In the genomic region with DNA sequence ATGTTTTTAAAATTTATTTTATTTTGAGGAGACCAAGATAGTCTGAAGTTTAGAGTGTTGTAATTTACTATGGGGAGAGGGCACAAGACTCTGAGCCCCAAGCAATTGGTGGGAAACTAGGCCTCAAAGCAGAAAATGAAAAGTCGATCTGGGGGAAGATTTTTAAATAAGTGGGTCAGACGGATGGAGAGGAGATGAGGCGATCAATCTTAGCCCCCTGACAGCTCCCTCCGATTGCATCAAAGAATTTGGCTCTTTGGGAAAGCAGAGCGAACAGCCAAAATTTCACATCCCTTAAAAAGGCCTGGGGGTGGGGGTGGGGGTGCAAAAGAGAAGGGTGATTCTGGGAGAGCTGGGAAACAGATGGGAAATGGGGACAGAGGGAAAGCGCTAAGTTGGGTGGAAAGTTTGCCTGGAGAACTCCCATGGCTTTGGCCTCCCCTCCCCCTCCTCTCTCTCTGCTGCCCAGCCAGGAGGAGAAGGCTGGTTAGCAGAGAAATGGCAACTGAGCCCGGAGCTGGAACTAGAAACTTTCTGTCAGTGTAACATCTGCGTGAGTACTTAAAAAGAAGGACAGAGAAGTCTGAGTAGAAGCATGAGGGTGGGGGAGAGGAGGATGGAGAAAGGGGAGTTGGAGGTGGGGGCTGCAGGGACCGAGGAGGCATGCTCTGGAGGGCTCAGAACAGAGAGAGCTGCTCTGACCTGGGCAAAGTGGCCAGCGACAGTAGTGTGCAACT, we compare ENCODE assay signal across 7 cellular contexts. TPM values are rescaled to one million over a fixed set of nuclear protein-coding genes. Genes with fewer than 3 reads are reported as not detected.
DNase-seq lines count a peak whose midpoint lies in the region; ATAC-seq and TF ChIP-seq lines count a peak whose summit lies in the region.
"Had no signal": no experiment of that assay in that cellular context is flagged by ENCODE, and none has a peak within 500 bp of the region (broad histone marks: within the 10 kb centered on the region; RNA-seq: fewer than 3 reads in every experiment).

No MANE protein-coding gene starts in this region.

- no peak for TF ChIP-seq POLR2A in gastrocnemius medialis (IDR thresholded peaks at IDR 0.05)

- no peak for ATAC-seq in gastrocnemius medialis
- ATAC-seq in GM18867 (IDR thresholded peaks at IDR 0.05; ENCODE audit: unreplicated experiment): no peak

- H3K4me1 ChIP-seq in ectodermal cell (ENCODE audit: control insufficient read depth, insufficient read depth, low read length) (peaks cover 7% of the 10 kb centered on the region), gastrocnemius medialis (peaks cover 10 to 37% of the 10 kb centered on the region in 2 donors)

- DNase-seq in NCI-H774 (lab: John Stamatoyannopoulos, UW) (peak; percentile 72), gastrocnemius medialis (no peak), NCI-H187 (lab: John Stamatoyannopoulos, UW) (no peak), germinal center (ENCODE audit: low spot score) (no peak)
- DNase-seq: NCI-H510A had no signal

- intact Hi-C loops in gastrocnemius medialis (cut with DNase I; ENCODE audit: low total_unique reads): no loop called here

- 5 to 6% methylated on average over 10 of the region's 10 CpGs for WGBS in ectodermal cell, 2 experiments

- peak overlapping the region; percentile 68 for H3K27ac ChIP-seq in ectodermal cell (ENCODE audit: insufficient read depth, low read depth, low read length, poor library complexity, severe bottlenecking)
- peak overlapping the region; percentile 49 to 94 (median 77) for H3K27ac ChIP-seq in gastrocnemius medialis

- H3K4me3 ChIP-seq in ectodermal cell (ENCODE audit: insufficient read depth, low read depth, low read length) (peak overlapping the region; percentile 27), gastrocnemius medialis (no peak overlapping the region)

- in situ Hi-C loops in gastrocnemius medialis (cut with MboI; ENCODE audit: low sequenced_read_pairs in 4 of 4): no loop called here

- H3K27me3 ChIP-seq in ectodermal cell (ENCODE audit: control insufficient read depth, insufficient read depth, low read length, poor library complexity, severe bottlenecking) (peaks cover 100% of the 10 kb centered on the region), gastrocnemius medialis (peaks cover 13 to 31% (median 21%) of the 10 kb centered on the region in 3 donors)

- H3K36me3 ChIP-seq in ectodermal cell (ENCODE audit: control insufficient read depth, insufficient read depth, low read length): no peaks in the 10 kb centered on the region
- no peaks in the 10 kb centered on the region for H3K36me3 ChIP-seq in gastrocnemius medialis

- H3K9me3 ChIP-seq in ectodermal cell (ENCODE audit: control insufficient read depth, low read length) (no peaks in the 10 kb centered on the region), gastrocnemius medialis (no peaks in the 10 kb centered on the region)

- TF ChIP-seq CTCF in gastrocnemius medialis (IDR thresholded peaks at IDR 0.05 in 4 of 5, conservative IDR thresholded peaks at IDR 0.05 in 1 of 5): no peak

RNA-seq across cellular contexts. Expression of a gene that starts 1.4 kb away (rescaled TPM):
- 14.8 TPM for polyA plus RNA-seq in ectodermal cell (2013, experiment 1 of 4)
- 8.5 TPM for polyA plus RNA-seq in ectodermal cell (2013, experiment 2 of 4)
- polyA plus RNA-seq in ectodermal cell (2013, experiment 3 of 4): 31.7 TPM
- polyA plus RNA-seq in ectodermal cell (2013, experiment 4 of 4): 32.8 TPM
- 10 to 100 TPM in 2 of 4 donors, 1 to 10 TPM in 2; 4.1 to 22.1 (median 10.4) TPM for total RNA-seq in gastrocnemius medialis

RNA-seq across cellular contexts. Expression of a gene that starts 15.5 kb away (rescaled TPM):
- polyA plus RNA-seq in ectodermal cell (2013, experiment 1 of 4): 8.4 TPM
- polyA plus RNA-seq in ectodermal cell (2013, experiment 2 of 4): 6.0 TPM
- polyA plus RNA-seq in ectodermal cell (2013, experiment 3 of 4): 19.2 TPM
- polyA plus RNA-seq in ectodermal cell (2013, experiment 4 of 4): 20.3 TPM
- total RNA-seq in gastrocnemius medialis: not detected

RNA-seq across cellular contexts. Expression of a gene that starts 31.8 kb away (rescaled TPM):
- 0.50 TPM for polyA plus RNA-seq in ectodermal cell (2013, experiment 1 of 4)
- 0.39 TPM for polyA plus RNA-seq in ectodermal cell (2013, experiment 2 of 4)
- polyA plus RNA-seq in ectodermal cell (2013, experiment 3 of 4): 1.8 TPM
- polyA plus RNA-seq in ectodermal cell (2013, experiment 4 of 4): 0.89 TPM
- 1 to 10 TPM in 1 of 4 donors, under 1 TPM in 3; 0.18 to 1.8 (median 0.51) TPM for total RNA-seq in gastrocnemius medialis

RNA-seq across cellular contexts. Expression of a gene that starts 43.7 kb away (rescaled TPM):
- 2.6 TPM for polyA plus RNA-seq in ectodermal cell (2013, experiment 1 of 4)
- polyA plus RNA-seq in ectodermal cell (2013, experiment 2 of 4): 1.8 TPM
- 8.2 TPM for polyA plus RNA-seq in ectodermal cell (2013, experiment 3 of 4)
- 4.9 TPM for polyA plus RNA-seq in ectodermal cell (2013, experiment 4 of 4)
- 1 to 10 TPM; 1.3 to 5.5 (median 2.2) TPM for total RNA-seq in gastrocnemius medialis

RNA-seq across cellular contexts. Expression of a gene that starts 47.2 kb away (rescaled TPM):
- polyA plus RNA-seq in ectodermal cell (2013, experiment 1 of 4): 0.44 TPM
- polyA plus RNA-seq in ectodermal cell (2013, experiment 2 of 4): 0.09 TPM
- 0.48 TPM for polyA plus RNA-seq in ectodermal cell (2013, experiment 3 of 4)
- polyA plus RNA-seq in ectodermal cell (2013, experiment 4 of 4): 0.45 TPM
- total RNA-seq in gastrocnemius medialis: not detected
